3 cellular contexts compared by ENCODE assay signal in the genomic region with DNA sequence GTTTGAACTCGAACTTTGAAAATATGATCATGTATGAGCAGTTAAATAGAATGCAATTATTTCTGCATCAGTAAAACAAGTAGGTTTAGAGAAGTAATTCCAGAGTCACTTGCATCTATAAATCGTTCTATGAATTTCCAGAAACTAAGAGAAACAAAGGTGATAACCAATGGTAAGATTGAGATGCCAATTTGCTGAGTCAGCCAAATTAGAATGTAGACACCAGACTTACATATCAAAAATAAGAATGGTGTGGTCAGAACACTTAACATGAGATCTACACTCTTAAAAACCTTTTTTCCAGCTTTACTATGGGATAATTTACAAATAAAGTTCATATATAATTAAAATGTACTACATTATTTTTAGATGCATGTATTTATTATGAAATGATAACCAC.
TF ChIP-seq lines count a peak whose summit lies in the region.

No MANE protein-coding gene starts in this region.

TF ChIP-seq in A549, 52 proteins besides CTCF, POLR2A, EP300 and RAD21:
- TF ChIP-seq, protein P1, sequence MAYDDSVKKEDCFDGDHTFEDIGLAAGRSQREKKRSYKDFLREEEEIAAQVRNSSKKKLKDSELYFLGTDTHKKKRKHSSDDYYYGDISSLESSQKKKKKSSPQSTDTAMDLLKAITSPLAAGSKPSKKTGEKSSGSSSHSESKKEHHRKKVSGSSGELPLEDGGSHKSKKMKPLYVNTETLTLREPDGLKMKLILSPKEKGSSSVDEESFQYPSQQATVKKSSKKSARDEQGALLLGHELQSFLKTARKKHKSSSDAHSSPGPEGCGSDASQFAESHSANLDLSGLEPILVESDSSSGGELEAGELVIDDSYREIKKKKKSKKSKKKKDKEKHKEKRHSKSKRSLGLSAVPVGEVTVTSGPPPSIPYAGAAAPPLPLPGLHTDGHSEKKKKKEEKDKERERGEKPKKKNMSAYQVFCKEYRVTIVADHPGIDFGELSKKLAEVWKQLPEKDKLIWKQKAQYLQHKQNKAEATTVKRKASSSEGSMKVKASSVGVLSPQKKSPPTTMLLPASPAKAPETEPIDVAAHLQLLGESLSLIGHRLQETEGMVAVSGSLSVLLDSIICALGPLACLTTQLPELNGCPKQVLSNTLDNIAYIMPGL (CRISPR knock-in tag; IDR thresholded peaks at IDR 0.05; ENCODE audit: borderline replicate concordance), result no peak
- TF ChIP-seq MAFK (IDR thresholded peaks at IDR 0.05; ENCODE audit: partially characterized antibody) (peak; percentile 98), NR3C1 (IDR thresholded peaks at IDR 0.05) (no peak)
- TF ChIP-seq, protein P2, sequence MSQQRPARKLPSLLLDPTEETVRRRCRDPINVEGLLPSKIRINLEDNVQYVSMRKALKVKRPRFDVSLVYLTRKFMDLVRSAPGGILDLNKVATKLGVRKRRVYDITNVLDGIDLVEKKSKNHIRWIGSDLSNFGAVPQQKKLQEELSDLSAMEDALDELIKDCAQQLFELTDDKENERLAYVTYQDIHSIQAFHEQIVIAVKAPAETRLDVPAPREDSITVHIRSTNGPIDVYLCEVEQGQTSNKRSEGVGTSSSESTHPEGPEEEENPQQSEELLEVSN (IDR thresholded peaks at IDR 0.05; ENCODE audit: borderline replicate concordance, low read depth), result no peak

TF ChIP-seq in IMR-90, 13 proteins besides CTCF, POLR2A, EP300 and RAD21:
- TF ChIP-seq BHLHE40 (IDR thresholded peaks at IDR 0.05; ENCODE audit: low read depth, low read length), result no peak
- TF ChIP-seq, protein P3, sequence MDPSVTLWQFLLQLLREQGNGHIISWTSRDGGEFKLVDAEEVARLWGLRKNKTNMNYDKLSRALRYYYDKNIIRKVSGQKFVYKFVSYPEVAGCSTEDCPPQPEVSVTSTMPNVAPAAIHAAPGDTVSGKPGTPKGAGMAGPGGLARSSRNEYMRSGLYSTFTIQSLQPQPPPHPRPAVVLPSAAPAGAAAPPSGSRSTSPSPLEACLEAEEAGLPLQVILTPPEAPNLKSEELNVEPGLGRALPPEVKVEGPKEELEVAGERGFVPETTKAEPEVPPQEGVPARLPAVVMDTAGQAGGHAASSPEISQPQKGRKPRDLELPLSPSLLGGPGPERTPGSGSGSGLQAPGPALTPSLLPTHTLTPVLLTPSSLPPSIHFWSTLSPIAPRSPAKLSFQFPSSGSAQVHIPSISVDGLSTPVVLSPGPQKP (IDR thresholded peaks at IDR 0.05; ENCODE audit: borderline replicate concordance, low read depth, low read length), result no peak
- peak; percentile 100 for TF ChIP-seq MAFK (IDR thresholded peaks at IDR 0.05; ENCODE audit: low read depth, low read length)

TF ChIP-seq in H1, 55 proteins besides CTCF, POLR2A, EP300 and RAD21:
- peak; percentile 99 for TF ChIP-seq MAFK (IDR thresholded peaks at IDR 0.05; ENCODE audit: low read depth, low read length)
- no peak for TF ChIP-seq FOSL1 (IDR thresholded peaks at IDR 0.05; ENCODE audit: insufficient read depth, low read depth, low read length)
- TF ChIP-seq, protein P4, sequence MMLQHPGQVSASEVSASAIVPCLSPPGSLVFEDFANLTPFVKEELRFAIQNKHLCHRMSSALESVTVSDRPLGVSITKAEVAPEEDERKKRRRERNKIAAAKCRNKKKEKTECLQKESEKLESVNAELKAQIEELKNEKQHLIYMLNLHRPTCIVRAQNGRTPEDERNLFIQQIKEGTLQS (IDR thresholded peaks at IDR 0.05; ENCODE audit: insufficient read depth, low read depth, low read length), result no peak
- TF ChIP-seq NRF1 (IDR thresholded peaks at IDR 0.05; ENCODE audit: low read depth, low read length), result no peak
- TF ChIP-seq RXRA (IDR thresholded peaks at IDR 0.05; ENCODE audit: insufficient read depth, low read depth, low read length), result no peak
